Comparison of ENCODE assay signal across 39 cellular contexts in the genomic region with DNA sequence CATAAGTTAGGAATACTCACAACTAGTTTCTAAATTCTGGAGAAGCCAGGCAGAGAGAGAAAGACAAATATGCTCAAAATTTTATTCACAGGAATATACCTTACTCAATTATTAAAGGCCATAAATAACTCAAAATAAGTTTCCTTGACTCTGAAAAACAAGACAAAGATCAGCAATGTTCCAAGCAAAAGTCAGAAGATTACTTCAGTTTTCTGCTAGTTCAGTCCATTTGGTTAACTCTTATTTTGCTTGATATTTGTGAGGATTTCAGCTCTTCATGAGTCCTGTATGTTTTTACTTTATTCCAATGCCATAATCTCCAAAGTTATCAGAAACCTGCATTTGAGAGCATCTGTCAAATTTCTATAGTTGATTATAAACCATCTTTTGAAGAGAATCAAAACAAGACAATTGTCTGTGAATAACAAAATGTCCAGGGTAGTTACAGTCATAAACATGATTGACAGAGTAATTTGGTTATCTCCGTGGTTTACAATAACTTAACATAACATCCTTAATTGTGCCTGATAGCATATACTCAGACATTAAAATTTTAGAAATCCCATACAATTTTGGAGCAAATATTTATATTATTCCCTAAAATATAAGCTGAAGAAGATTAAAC. TPM values are rescaled to one million over a fixed set of nuclear protein-coding genes. Genes with fewer than 3 reads are reported as not detected.
"Had no signal": no experiment of that assay in that cellular context is flagged by ENCODE, and none has a peak within 500 bp of the region (broad histone marks: within the 10 kb centered on the region; RNA-seq: fewer than 3 reads in every experiment).

No MANE protein-coding gene starts in this region.

- H3K4me3 ChIP-seq: adrenal gland, ascending aorta, body of pancreas, breast epithelium, cardiac muscle cell had no signal

- H3K9me3 ChIP-seq: adrenal gland, ascending aorta, body of pancreas, breast epithelium had no signal

- DNase-seq: activated effector memory CD4-positive, alpha-beta T cell treated with anti-CD3 and anti-CD28 coated beads, Interleukin-2, amount 50 U/mL, for 16 hours; activated effector memory CD4-positive, alpha-beta T cell treated with Interleukin-2 at 50 U/mL for 16 hours; activated gamma-delta T cell; activated gamma-delta T cell treated with Interleukin-2 at 50 U/mL for 16 hours; activated naive CD4-positive, alpha-beta T cell; activated naive CD4-positive, alpha-beta T cell treated with anti-CD3 and anti-CD28 coated beads for 36 hours; activated naive CD4-positive, alpha-beta T cell treated with anti-CD3 and anti-CD28 coated beads, Interleukin-2, amount 10 ng/mL, durations not matched to agents 7 days and 5 days; activated naive CD4-positive, alpha-beta T cell treated with anti-CD3 and anti-CD28 coated beads, Interleukin-2, amount 50 U/mL, for 16 hours; activated naive CD4-positive, alpha-beta T cell treated with Interleukin-2 at 50 U/mL for 16 hours; activated naive CD8-positive, alpha-beta T cell treated with anti-CD3 and anti-CD28 coated beads for 36 hours; activated naive CD8-positive, alpha-beta T cell treated with anti-CD3 and anti-CD28 coated beads, Interleukin-2, amount 10 ng/mL, durations not matched to agents 7 days and 5 days; activated naive CD8-positive, alpha-beta T cell treated with anti-CD3 and anti-CD28 coated beads, Interleukin-2, amount 50 U/mL, for 24 hours; activated T-cell treated with anti-CD3 and anti-CD28 coated beads, Interleukin-2, amount 50 U/mL, for 4 hours; activated T-cell treated with anti-CD3 and anti-CD28 coated beads, Interleukin-2, amount 50 U/mL, for 48 hours; activated T-cell treated with anti-CD3 and anti-CD28 coated beads, Interleukin-2, amount 50 U/mL, for 72 hours; adrenal gland; amniotic stem cell; amygdala; anterior cingulate cortex; aorta; body of pancreas; brain microvascular endothelial cell; caudate nucleus; central memory CD4-positive, alpha-beta T cell; cerebellar nuclear complex had no signal

- FAIRE-seq: astrocyte, bronchial epithelial cell, colon had no signal

- H3K27me3 ChIP-seq: ascending aorta, brain microvascular endothelial cell, breast epithelium had no signal

- ATAC-seq: activated naive CD4-positive, alpha-beta T cell treated with anti-CD3 and anti-CD28 coated beads, Interleukin-2, amount 50 U/mL, for 72 hours; activated naive CD8-positive, alpha-beta T cell treated with anti-CD3 and anti-CD28 coated beads, Interleukin-2, amount 50 U/mL, for 24 hours; activated T-cell treated with anti-CD3 and anti-CD28 coated beads, Interleukin-2, amount 50 U/mL, for 4 hours; activated T-cell treated with anti-CD3 and anti-CD28 coated beads, Interleukin-2, amount 50 U/mL, for 72 hours; activated T-helper 17 cell treated with anti-CD3 and anti-CD28 coated beads, Interleukin-2, amount 50 U/mL, for 72 hours; body of pancreas had no signal

- H3K4me1 ChIP-seq: adrenal gland, ascending aorta, body of pancreas, breast epithelium had no signal

- H3K36me3 ChIP-seq: adrenal gland, ascending aorta, brain microvascular endothelial cell, breast epithelium, cardiac muscle cell had no signal

- H3K27ac ChIP-seq: adrenal gland, ascending aorta, body of pancreas, brain microvascular endothelial cell, breast epithelium, cardiac muscle cell had no signal

RNA-seq across cellular contexts. Expression of a gene that starts 17.1 kb away (rescaled TPM):
- total RNA-seq: activated naive CD4-positive, alpha-beta T cell treated with anti-CD3 and anti-CD28 coated beads for 36 hours; activated naive CD4-positive, alpha-beta T cell treated with anti-CD3 and anti-CD28 coated beads, Interleukin-2, amount 50 U/mL, for 72 hours; activated naive CD8-positive, alpha-beta T cell treated with anti-CD3 and anti-CD28 coated beads for 36 hours; activated naive CD8-positive, alpha-beta T cell treated with anti-CD3 and anti-CD28 coated beads, Interleukin-2, amount 10 ng/mL, durations not matched to agents 7 days and 5 days; activated T-cell treated with anti-CD3 and anti-CD28 coated beads, Interleukin-2, amount 50 U/mL, for 4 hours; activated T-cell treated with anti-CD3 and anti-CD28 coated beads, Interleukin-2, amount 50 U/mL, for 72 hours; activated T-helper 1 cell treated with anti-CD3 and anti-CD28 coated beads, Interleukin-12 subunit alpha, Interleukin-12 subunit beta, Interleukin-2, Interleukin-4 antibody, amounts not matched to agents 30 ng/mL and 10 ng/mL and 1 ng/mL, durations not matched to agents 14 hours and 24 hours and 36 hours; activated T-helper 17 cell treated with anti-CD3 and anti-CD28 coated beads, Interleukin-2, amount 50 U/mL, for 72 hours; activated T-helper 2 cell treated with anti-CD3 and anti-CD28 coated beads, Interferon-gamma antibody, Interleukin-2, Interleukin-4, amounts not matched to agents 10 μg/mL and 5 μg/mL and 100 μg/mL, durations not matched to agents 14 hours and 24 hours and 36 hours; adrenal gland; aorta; ascending aorta; astrocyte; body of pancreas; bronchial epithelial cell; cardiac muscle cell; cardiac septum; cerebellum; chondrocyte had no signal
- polyA plus RNA-seq: adipose tissue, aorta, cardiac muscle cell had no signal
